In genomic region chr21:41133896-41134522, GRCh38 we compare ENCODE assay signal across 8 cellular contexts.
DNase-seq lines count a peak whose midpoint lies in the region; ATAC-seq and TF ChIP-seq lines count a peak whose summit lies in the region.

No MANE protein-coding gene starts in this region.

- no peak overlapping the region for H3K4me3 ChIP-seq in KMS-11 (IDR thresholded peaks at IDR 0.05; ENCODE audit: insufficient read depth, low read depth, low read length)

- no peaks in the 10 kb centered on the region for H3K79me2 ChIP-seq in KMS-11 (ENCODE audit: insufficient read depth, low read depth)

- H3K36me3 ChIP-seq in KMS-11 (ENCODE audit: insufficient read depth) = no peaks in the 10 kb centered on the region

- H4K20me1 ChIP-seq in KMS-11 (ENCODE audit: insufficient read depth) = no peaks in the 10 kb centered on the region

- DNase-seq in EH (ENCODE audit: low read depth) (peak; percentile 43), inferior parietal cortex (ENCODE audit: extremely low spot score) (peak; percentile 53), activated gamma-delta T cell (lab: John Stamatoyannopoulos, UW) (no peak)
- DNase-seq in activated effector memory CD4-positive, alpha-beta T cell treated with Interleukin-2 at 50 U/mL for 16 hours = no peak

- H3K27ac ChIP-seq in KMS-11 (no peak overlapping the region), VCaP (no peak overlapping the region)

- ATAC-seq in HG02642 (IDR thresholded peaks at IDR 0.05; ENCODE audit: poor library complexity, unreplicated experiment) (no peak), GM21717 (IDR thresholded peaks at IDR 0.05; ENCODE audit: unreplicated experiment) (no peak)

- no peak overlapping the region for H2AFZ ChIP-seq in KMS-11 (ENCODE audit: low read depth)

- peak; percentile 80 for TF ChIP-seq CTCF in KMS-11 (conservative IDR thresholded peaks at IDR 0.05; ENCODE audit: low read depth, low read length)
- TF ChIP-seq CTCF in VCaP (conservative IDR thresholded peaks at IDR 0.05) = peak; percentile 95

- H3K4me2 ChIP-seq in KMS-11 = no peak overlapping the region

- H3K27me3 ChIP-seq in KMS-11 (ENCODE audit: insufficient read depth, low read depth) = no peaks in the 10 kb centered on the region

- no peaks in the 10 kb centered on the region for H3K4me1 ChIP-seq in KMS-11 (ENCODE audit: low read depth, poor library complexity, severe bottlenecking)

- no peak overlapping the region for H3K9ac ChIP-seq in KMS-11

Comparison
In these comparisons a context has a peak if more than half of its experiments do, and no peak if none do; other contexts are left out.
1. DNase-seq: peak in EH (single experiment) and inferior parietal cortex (single experiment); none in activated effector memory CD4-positive, alpha-beta T cell treated with Interleukin-2 at 50 U/mL for 16 hours (single experiment) and activated gamma-delta T cell (single experiment).